ENCODE assay signal across 8 cellular contexts in genomic region chr17:49286261-49286973, GRCh38. TPM values are rescaled to one million over a fixed set of nuclear protein-coding genes. Genes with fewer than 3 reads are reported as not detected.
"Had no signal": no experiment of that assay in that cellular context is flagged by ENCODE, and none has a peak within 500 bp of the region (broad histone marks: within the 10 kb centered on the region; RNA-seq: fewer than 3 reads in every experiment).

No MANE protein-coding gene starts in this region.

RNA-seq across cellular contexts. Expression of gene PHOSPHO1, which starts 55.8 kb away (rescaled TPM):
- total RNA-seq: activated CD8-positive, alpha-beta memory T cell treated with anti-CD3 and anti-CD28 coated beads for 36 hours; activated CD8-positive, alpha-beta T cell treated with anti-CD3 and anti-CD28 coated beads for 36 hours; activated naive CD4-positive, alpha-beta T cell treated with anti-CD3 and anti-CD28 coated beads, Interleukin-2, amount 50 U/mL, for 72 hours; bronchial epithelial cell; colonic mucosa; glomerular endothelial cell; T-helper 2 cell treated with Interferon-gamma antibody and Interleukin-4, amounts not matched to agents 100 ng/mL and 5 ng/mL, for 36 hours had no signal
- polyA plus RNA-seq: SK-N-SH had no signal
